ENCODE assay signal across 1 cellular context in the genomic region with DNA sequence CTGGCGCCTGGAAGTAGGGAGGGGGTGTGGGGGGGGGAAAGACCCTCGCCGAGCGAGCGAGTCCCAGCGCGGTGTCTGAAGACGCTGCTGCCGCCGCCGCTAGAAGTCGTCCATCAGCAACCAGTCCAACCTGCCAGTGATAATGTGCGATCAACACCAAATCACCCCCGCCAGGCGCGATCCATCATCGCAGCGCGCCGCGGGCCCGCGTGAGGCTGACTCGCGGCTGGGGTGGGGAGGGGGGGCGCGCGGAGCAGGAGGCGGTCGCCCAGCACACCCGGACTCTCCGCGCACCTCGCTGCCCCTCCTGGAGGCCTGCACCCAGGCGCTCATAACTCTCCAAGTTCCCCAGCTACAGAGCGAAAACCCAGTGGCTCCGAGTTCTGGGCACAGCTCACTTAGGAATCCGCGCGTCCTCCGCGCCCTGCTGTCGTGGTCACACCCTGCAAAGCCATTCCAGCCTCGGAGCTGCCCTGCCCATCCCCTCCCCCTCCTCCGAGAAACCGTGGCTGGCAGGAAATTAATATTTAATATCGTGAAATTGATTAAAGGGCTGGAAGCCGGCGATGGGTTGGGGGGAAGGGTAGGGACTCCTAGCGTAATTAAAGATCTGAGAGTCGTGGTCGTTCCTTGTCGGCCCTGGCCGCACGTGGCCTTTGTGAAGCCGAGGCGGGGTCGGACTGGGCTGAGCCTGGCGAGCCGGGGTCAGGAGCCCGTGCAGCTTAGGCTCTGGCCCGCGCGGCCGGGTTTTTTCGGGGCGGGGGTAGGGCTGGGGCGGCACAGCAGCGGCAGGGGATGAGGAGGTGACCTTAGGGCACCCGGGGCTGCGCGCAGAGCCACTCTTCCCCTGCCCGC.
A peak's percentile ranks its signal among the peaks of the same experiment; 100 is the strongest.
TF ChIP-seq lines count a peak whose summit lies in the region.

No MANE protein-coding gene starts in this region.

TF ChIP-seq in K562, 482 proteins besides CTCF, POLR2A, EP300 and RAD21 (continued from another document and continues in another):
- TF ChIP-seq, protein P1, sequence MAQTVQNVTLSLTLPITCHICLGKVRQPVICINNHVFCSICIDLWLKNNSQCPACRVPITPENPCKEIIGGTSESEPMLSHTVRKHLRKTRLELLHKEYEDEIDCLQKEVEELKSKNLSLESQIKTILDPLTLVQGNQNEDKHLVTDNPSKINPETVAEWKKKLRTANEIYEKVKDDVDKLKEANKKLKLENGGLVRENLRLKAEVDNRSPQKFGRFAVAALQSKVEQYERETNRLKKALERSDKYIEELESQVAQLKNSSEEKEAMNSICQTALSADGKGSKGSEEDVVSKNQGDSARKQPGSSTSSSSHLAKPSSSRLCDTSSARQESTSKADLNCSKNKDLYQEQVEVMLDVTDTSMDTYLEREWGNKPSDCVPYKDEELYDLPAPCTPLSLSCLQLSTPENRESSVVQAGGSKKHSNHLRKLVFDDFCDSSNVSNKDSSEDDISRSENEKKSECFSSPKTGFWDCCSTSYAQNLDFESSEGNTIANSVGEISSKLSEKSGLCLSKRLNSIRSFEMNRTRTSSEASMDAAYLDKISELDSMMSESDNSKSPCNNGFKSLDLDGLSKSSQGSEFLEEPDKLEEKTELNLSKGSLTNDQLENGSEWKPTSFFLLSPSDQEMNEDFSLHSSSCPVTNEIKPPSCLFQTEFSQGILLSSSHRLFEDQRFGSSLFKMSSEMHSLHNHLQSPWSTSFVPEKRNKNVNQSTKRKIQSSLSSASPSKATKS (CRISPR knock-in tag; IDR thresholded peaks at IDR 0.05): no peak
- TF ChIP-seq NFE2 (IDR thresholded peaks at IDR 0.05; ENCODE audit: low read depth) (no peak), BHLHE40 (IDR thresholded peaks at IDR 0.05; ENCODE audit: low read length) (0 out of 2 replicates have a peak, but pooled peaks have one; percentile 28), ZFPM2 (CRISPR knock-in tag; IDR thresholded peaks at IDR 0.05) (no peak), ZNF224 (CRISPR knock-in tag; IDR thresholded peaks at IDR 0.05) (no peak), CREM (IDR thresholded peaks at IDR 0.05; ENCODE audit: low read depth) (peak; percentile 75), ZBTB7A (IDR thresholded peaks at IDR 0.05; ENCODE audit: borderline replicate concordance, control insufficient read depth, low read depth, low read length) (peak; percentile 75; the same call in 1 of the 2 replicates), STAG1 (CRISPR knock-in tag; IDR thresholded peaks at IDR 0.05; ENCODE audit: borderline replicate concordance) (no peak), STAT5A (IDR thresholded peaks at IDR 0.05; ENCODE audit: borderline replicate concordance, low read length) (no peak), ZNF253 (CRISPR knock-in tag; conservative IDR thresholded peaks at IDR 0.05) (no peak), ARID2 (IDR thresholded peaks at IDR 0.05) (no peak), PRMT5 (CRISPR knock-in tag; IDR thresholded peaks at IDR 0.05) (no peak), TAF1 (IDR thresholded peaks at IDR 0.05; ENCODE audit: control insufficient read depth, extremely low read depth, insufficient read depth, low read length, severe bottlenecking) (no peak), FOS (IDR thresholded peaks at IDR 0.05; ENCODE audit: extremely low read depth, insufficient read length) (no peak), BRF1 (IDR thresholded peaks at IDR 0.05; ENCODE audit: borderline replicate concordance, extremely low read depth, insufficient read length) (no peak), ERF (CRISPR knock-in tag; IDR thresholded peaks at IDR 0.05) (no peak), NONO (IDR thresholded peaks at IDR 0.05; ENCODE audit: low read depth in 2 of 2, low read length in 1 of 2) (no peak), TBL1XR1 (IDR thresholded peaks at IDR 0.05; ENCODE audit: low read length in 2 of 2) (no peak; a peak in 1 of 4 replicates), MEF2D (tag; conservative IDR thresholded peaks at IDR 0.05; ENCODE audit: low read depth) (no peak), CHCHD3 (CRISPR knock-in tag; IDR thresholded peaks at IDR 0.05) (no peak), SRSF1 (IDR thresholded peaks at IDR 0.05; ENCODE audit: low read depth, low read length) (no peak), NFIC (IDR thresholded peaks at IDR 0.05) (no peak), ZC3H8 (IDR thresholded peaks at IDR 0.05) (no peak), ETV1 (tag; conservative IDR thresholded peaks at IDR 0.05; ENCODE audit: low read depth) (no peak), POLR2H (tag; IDR thresholded peaks at IDR 0.05; ENCODE audit: low read depth) (no peak), ARNT (IDR thresholded peaks at IDR 0.05) (no peak), ZC3H11A (IDR thresholded peaks at IDR 0.05; ENCODE audit: low read depth, low read length) (no peak)
- TF ChIP-seq, protein P2, sequence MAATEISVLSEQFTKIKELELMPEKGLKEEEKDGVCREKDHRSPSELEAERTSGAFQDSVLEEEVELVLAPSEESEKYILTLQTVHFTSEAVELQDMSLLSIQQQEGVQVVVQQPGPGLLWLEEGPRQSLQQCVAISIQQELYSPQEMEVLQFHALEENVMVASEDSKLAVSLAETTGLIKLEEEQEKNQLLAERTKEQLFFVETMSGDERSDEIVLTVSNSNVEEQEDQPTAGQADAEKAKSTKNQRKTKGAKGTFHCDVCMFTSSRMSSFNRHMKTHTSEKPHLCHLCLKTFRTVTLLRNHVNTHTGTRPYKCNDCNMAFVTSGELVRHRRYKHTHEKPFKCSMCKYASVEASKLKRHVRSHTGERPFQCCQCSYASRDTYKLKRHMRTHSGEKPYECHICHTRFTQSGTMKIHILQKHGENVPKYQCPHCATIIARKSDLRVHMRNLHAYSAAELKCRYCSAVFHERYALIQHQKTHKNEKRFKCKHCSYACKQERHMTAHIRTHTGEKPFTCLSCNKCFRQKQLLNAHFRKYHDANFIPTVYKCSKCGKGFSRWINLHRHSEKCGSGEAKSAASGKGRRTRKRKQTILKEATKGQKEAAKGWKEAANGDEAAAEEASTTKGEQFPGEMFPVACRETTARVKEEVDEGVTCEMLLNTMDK (IDR thresholded peaks at IDR 0.05; ENCODE audit: borderline replicate concordance, insufficient read depth, low read depth, low read length, poor library complexity, severe bottlenecking): no peak
- TF ChIP-seq, protein P3, sequence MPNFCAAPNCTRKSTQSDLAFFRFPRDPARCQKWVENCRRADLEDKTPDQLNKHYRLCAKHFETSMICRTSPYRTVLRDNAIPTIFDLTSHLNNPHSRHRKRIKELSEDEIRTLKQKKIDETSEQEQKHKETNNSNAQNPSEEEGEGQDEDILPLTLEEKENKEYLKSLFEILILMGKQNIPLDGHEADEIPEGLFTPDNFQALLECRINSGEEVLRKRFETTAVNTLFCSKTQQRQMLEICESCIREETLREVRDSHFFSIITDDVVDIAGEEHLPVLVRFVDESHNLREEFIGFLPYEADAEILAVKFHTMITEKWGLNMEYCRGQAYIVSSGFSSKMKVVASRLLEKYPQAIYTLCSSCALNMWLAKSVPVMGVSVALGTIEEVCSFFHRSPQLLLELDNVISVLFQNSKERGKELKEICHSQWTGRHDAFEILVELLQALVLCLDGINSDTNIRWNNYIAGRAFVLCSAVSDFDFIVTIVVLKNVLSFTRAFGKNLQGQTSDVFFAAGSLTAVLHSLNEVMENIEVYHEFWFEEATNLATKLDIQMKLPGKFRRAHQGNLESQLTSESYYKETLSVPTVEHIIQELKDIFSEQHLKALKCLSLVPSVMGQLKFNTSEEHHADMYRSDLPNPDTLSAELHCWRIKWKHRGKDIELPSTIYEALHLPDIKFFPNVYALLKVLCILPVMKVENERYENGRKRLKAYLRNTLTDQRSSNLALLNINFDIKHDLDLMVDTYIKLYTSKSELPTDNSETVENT (CRISPR knock-in tag; IDR thresholded peaks at IDR 0.05): no peak
- TF ChIP-seq, protein P4, sequence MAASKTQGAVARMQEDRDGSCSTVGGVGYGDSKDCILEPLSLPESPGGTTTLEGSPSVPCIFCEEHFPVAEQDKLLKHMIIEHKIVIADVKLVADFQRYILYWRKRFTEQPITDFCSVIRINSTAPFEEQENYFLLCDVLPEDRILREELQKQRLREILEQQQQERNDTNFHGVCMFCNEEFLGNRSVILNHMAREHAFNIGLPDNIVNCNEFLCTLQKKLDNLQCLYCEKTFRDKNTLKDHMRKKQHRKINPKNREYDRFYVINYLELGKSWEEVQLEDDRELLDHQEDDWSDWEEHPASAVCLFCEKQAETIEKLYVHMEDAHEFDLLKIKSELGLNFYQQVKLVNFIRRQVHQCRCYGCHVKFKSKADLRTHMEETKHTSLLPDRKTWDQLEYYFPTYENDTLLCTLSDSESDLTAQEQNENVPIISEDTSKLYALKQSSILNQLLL (CRISPR knock-in tag; IDR thresholded peaks at IDR 0.05; ENCODE audit: borderline replicate concordance): no peak
- TF ChIP-seq, protein P5, sequence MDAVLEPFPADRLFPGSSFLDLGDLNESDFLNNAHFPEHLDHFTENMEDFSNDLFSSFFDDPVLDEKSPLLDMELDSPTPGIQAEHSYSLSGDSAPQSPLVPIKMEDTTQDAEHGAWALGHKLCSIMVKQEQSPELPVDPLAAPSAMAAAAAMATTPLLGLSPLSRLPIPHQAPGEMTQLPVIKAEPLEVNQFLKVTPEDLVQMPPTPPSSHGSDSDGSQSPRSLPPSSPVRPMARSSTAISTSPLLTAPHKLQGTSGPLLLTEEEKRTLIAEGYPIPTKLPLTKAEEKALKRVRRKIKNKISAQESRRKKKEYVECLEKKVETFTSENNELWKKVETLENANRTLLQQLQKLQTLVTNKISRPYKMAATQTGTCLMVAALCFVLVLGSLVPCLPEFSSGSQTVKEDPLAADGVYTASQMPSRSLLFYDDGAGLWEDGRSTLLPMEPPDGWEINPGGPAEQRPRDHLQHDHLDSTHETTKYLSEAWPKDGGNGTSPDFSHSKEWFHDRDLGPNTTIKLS (IDR thresholded peaks at IDR 0.05; ENCODE audit: borderline replicate concordance, low read depth): no peak
- TF ChIP-seq, protein P6, sequence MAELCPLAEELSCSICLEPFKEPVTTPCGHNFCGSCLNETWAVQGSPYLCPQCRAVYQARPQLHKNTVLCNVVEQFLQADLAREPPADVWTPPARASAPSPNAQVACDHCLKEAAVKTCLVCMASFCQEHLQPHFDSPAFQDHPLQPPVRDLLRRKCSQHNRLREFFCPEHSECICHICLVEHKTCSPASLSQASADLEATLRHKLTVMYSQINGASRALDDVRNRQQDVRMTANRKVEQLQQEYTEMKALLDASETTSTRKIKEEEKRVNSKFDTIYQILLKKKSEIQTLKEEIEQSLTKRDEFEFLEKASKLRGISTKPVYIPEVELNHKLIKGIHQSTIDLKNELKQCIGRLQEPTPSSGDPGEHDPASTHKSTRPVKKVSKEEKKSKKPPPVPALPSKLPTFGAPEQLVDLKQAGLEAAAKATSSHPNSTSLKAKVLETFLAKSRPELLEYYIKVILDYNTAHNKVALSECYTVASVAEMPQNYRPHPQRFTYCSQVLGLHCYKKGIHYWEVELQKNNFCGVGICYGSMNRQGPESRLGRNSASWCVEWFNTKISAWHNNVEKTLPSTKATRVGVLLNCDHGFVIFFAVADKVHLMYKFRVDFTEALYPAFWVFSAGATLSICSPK (IDR thresholded peaks at IDR 0.05; ENCODE audit: borderline replicate concordance): no peak
- TF ChIP-seq, protein P7, sequence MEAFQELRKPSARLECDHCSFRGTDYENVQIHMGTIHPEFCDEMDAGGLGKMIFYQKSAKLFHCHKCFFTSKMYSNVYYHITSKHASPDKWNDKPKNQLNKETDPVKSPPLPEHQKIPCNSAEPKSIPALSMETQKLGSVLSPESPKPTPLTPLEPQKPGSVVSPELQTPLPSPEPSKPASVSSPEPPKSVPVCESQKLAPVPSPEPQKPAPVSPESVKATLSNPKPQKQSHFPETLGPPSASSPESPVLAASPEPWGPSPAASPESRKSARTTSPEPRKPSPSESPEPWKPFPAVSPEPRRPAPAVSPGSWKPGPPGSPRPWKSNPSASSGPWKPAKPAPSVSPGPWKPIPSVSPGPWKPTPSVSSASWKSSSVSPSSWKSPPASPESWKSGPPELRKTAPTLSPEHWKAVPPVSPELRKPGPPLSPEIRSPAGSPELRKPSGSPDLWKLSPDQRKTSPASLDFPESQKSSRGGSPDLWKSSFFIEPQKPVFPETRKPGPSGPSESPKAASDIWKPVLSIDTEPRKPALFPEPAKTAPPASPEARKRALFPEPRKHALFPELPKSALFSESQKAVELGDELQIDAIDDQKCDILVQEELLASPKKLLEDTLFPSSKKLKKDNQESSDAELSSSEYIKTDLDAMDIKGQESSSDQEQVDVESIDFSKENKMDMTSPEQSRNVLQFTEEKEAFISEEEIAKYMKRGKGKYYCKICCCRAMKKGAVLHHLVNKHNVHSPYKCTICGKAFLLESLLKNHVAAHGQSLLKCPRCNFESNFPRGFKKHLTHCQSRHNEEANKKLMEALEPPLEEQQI (IDR thresholded peaks at IDR 0.05): no peak
- TF ChIP-seq, protein P8, sequence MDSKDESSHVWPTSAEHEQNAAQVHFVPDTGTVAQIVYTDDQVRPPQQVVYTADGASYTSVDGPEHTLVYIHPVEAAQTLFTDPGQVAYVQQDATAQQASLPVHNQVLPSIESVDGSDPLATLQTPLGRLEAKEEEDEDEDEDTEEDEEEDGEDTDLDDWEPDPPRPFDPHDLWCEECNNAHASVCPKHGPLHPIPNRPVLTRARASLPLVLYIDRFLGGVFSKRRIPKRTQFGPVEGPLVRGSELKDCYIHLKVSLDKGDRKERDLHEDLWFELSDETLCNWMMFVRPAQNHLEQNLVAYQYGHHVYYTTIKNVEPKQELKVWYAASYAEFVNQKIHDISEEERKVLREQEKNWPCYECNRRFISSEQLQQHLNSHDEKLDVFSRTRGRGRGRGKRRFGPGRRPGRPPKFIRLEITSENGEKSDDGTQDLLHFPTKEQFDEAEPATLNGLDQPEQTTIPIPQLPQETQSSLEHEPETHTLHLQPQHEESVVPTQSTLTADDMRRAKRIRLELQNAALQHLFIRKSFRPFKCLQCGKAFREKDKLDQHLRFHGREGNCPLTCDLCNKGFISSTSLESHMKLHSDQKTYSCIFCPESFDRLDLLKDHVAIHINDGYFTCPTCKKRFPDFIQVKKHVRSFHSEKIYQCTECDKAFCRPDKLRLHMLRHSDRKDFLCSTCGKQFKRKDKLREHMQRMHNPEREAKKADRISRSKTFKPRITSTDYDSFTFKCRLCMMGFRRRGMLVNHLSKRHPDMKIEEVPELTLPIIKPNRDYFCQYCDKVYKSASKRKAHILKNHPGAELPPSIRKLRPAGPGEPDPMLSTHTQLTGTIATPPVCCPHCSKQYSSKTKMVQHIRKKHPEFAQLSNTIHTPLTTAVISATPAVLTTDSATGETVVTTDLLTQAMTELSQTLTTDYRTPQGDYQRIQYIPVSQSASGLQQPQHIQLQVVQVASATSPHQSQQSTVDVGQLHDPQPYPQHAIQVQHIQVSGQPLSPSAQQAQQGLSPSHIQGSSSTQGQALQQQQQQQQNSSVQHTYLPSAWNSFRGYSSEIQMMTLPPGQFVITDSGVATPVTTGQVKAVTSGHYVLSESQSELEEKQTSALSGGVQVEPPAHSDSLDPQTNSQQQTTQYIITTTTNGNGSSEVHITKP (IDR thresholded peaks at IDR 0.05; ENCODE audit: partially characterized antibody): no peak
- TF ChIP-seq, protein P9, sequence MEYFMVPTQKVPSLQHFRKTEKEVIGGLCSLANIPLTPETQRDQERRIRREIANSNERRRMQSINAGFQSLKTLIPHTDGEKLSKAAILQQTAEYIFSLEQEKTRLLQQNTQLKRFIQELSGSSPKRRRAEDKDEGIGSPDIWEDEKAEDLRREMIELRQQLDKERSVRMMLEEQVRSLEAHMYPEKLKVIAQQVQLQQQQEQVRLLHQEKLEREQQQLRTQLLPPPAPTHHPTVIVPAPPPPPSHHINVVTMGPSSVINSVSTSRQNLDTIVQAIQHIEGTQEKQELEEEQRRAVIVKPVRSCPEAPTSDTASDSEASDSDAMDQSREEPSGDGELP (CRISPR knock-in tag; IDR thresholded peaks at IDR 0.05; ENCODE audit: borderline replicate concordance): no peak
